ENCODE assay signal across 13 cellular contexts in the genomic region with DNA sequence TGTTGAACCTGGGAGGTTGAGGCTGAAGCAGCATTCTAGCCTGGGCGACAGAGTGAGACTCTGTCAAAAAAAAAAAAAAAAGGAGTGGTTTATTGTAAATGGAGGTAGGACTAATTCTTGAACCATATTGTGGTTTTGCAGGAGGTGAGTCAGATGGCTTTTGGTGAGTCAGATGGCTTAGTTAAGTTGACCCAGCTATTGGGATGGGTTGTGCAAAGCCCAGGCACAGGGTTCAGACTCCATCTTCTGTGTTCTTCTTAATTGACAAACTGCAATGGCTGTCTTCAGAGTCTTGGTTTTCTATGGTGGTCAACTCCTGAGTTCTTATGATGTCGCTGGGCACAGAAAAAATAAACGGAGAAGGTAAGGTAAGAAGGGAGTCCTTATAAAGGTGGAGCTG.
A peak's percentile ranks its signal among the peaks of the same experiment; 100 is the strongest.
DNase-seq lines count a peak whose midpoint lies in the region; ATAC-seq, FAIRE-seq and TF ChIP-seq lines count a peak whose summit lies in the region.
"Had no signal": no experiment of that assay in that cellular context is flagged by ENCODE, and none has a peak within 500 bp of the region (broad histone marks: within the 10 kb centered on the region; RNA-seq: fewer than 3 reads in every experiment).

No MANE protein-coding gene starts in this region.

- peak; percentile 75 for FAIRE-seq in H54 (lab: Jason Lieb, UNC)

- no peak overlapping the region for H3K4me3 Mint-ChIP-seq in T-helper 2 cell treated with Interferon-gamma antibody and Interleukin-4, amounts not matched to agents 5 μg/mL and 100 μg/mL, for 36 hours
- H3K4me3 Mint-ChIP-seq in T-cell = no peak overlapping the region

- DNase-seq in AG08395 (ENCODE audit: low spot score) = peak; percentile 90
- peak; percentile 47 for DNase-seq in H54 (ENCODE audit: insufficient read length, low spot score)
- peak; percentile 31 for DNase-seq in T-helper 2 cell treated with Interferon-gamma antibody and Interleukin-4, amounts not matched to agents 5 μg/mL and 100 μg/mL, for 36 hours (ENCODE audit: low spot score)
- DNase-seq in fibroblast of mammary gland (ENCODE audit: low read depth) = peak; percentile 98
- no peak for DNase-seq in amygdala (lab: John Stamatoyannopoulos, UW)
- no peak for DNase-seq in T-cell
- DNase-seq: DMS153, lower lobe of right lung, NCI-H1092, testis had no signal

- POLR2A ChIA-PET in T-cell (lab: Charles Lee) = interaction anchor here in 1 of 2 donors (0.6 kb wide), 1 partner anchor 110 kb away, joined by 6 read pairs; no protein-coding TSS in a partner anchor

- H3K4me3 ChIP-seq in fibroblast of mammary gland (ENCODE audit: control insufficient read depth, low read depth, low read length) = no peak overlapping the region
- H3K4me3 ChIP-seq: lower lobe of right lung, testis had no signal

- no peak overlapping the region for H3K27ac Mint-ChIP-seq in T-helper 2 cell treated with Interferon-gamma antibody and Interleukin-4, amounts not matched to agents 5 μg/mL and 100 μg/mL, for 36 hours
- no peak overlapping the region for H3K27ac Mint-ChIP-seq in T-cell

- TF ChIP-seq CTCF in fibroblast of mammary gland (conservative IDR thresholded peaks at IDR 0.05; ENCODE audit: control insufficient read depth, insufficient read depth, low read depth, low read length) = peak; percentile 18

- ATAC-seq in GM19395 (IDR thresholded peaks at IDR 0.05; ENCODE audit: unreplicated experiment) (no peak), T-cell (replicated peaks in 1 of 4) (no peak), GM21390 (IDR thresholded peaks at IDR 0.05; ENCODE audit: unreplicated experiment) (no peak)
- ATAC-seq: lower lobe of right lung, Right ventricle myocardium inferior had no signal

- CTCF ChIA-PET in T-cell (lab: Charles Lee) = no interaction called here

- no peaks in the 10 kb centered on the region for H3K36me3 Mint-ChIP-seq in T-helper 2 cell treated with Interferon-gamma antibody and Interleukin-4, amounts not matched to agents 5 μg/mL and 100 μg/mL, for 36 hours (ENCODE audit: low read depth)
- H3K36me3 Mint-ChIP-seq in T-cell = no peaks in the 10 kb centered on the region

- no peaks in the 10 kb centered on the region for H3K9me3 Mint-ChIP-seq in T-helper 2 cell treated with Interferon-gamma antibody and Interleukin-4, amounts not matched to agents 5 μg/mL and 100 μg/mL, for 36 hours
- no peaks in the 10 kb centered on the region for H3K9me3 Mint-ChIP-seq in T-cell

- no peak for TF ChIP-seq POLR2A in H54 (IDR thresholded peaks at IDR 0.05; ENCODE audit: low read depth, low read length)

- peaks cover 2% of the 10 kb centered on the region for H3K27me3 Mint-ChIP-seq in T-helper 2 cell treated with Interferon-gamma antibody and Interleukin-4, amounts not matched to agents 5 μg/mL and 100 μg/mL, for 36 hours (ENCODE audit: low read depth)
- H3K27me3 Mint-ChIP-seq in T-cell = peaks cover 0 to 6% of the 10 kb centered on the region in 2 donors

- peaks cover 19% of the 10 kb centered on the region for H3K4me1 Mint-ChIP-seq in T-helper 2 cell treated with Interferon-gamma antibody and Interleukin-4, amounts not matched to agents 5 μg/mL and 100 μg/mL, for 36 hours (ENCODE audit: low read depth)
- no peaks in the 10 kb centered on the region for H3K4me1 Mint-ChIP-seq in T-cell

Comparison
In these comparisons a context has a peak if more than half of its experiments do, and no peak if none do; other contexts are left out.
1. DNase-seq: peak in AG08395 (single experiment), H54 (single experiment), T-helper 2 cell treated with Interferon-gamma antibody and Interleukin-4, amounts not matched to agents 5 μg/mL and 100 μg/mL, for 36 hours (single experiment) and fibroblast of mammary gland (single experiment); none in amygdala (0 of 56) and T-cell (0 of 34).